Comparison of ENCODE assay signal across 1 cellular context in the genomic region with DNA sequence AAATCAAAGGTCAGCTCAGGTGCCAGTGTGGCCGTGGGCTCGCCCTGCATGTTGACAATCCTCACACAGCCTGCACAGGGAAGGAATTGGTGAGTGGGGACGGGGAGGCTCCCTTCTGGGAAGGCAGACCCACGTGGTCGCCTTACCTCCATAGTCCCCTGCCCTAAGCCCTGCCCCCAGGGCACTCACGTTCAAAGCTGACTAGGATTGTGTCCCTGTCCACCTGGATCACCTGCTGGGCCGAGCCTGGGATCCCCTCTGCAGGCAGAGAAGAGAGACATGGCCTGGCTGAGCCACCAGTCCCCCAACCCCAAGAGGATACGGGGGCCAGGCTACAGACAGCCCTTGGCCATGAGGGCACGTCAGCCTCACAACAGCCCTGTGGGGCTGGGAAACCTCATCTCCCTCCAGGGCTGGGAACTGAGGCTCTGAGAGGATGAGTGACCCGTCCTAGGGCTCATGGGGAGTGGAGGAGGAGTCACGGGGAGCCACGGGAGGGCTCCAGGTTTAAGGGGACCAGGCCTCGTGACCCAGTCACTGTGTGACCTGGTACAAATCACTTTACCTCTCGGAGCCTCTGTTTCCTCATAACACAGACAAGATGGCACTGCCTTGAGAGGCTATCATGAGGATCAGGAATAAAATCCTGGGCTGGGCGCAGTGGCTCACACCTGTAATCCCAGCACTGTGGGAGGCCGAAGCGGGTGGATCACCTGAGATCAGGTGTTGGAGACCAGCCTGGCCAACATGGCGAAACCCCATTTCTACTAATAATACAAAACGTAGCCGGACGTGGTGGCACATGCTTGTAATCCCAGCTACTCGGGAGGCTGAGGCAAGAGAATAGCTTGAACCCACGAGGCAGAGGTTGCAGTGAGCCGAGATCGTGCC.
TF ChIP-seq lines count a peak whose summit lies in the region.

No MANE protein-coding gene starts in this region.

TF ChIP-seq in H1, 55 proteins besides CTCF, POLR2A, EP300 and RAD21:
- TF ChIP-seq SP1 (IDR thresholded peaks at IDR 0.05; ENCODE audit: low read depth, low read length), result no peak
- TF ChIP-seq BCL11A (IDR thresholded peaks at IDR 0.05; ENCODE audit: low read depth in 2 of 2, low read length in 2 of 2), result no peak
- no peak for TF ChIP-seq USF2 (IDR thresholded peaks at IDR 0.05; ENCODE audit: low read length)
- no peak for TF ChIP-seq BRCA1 (IDR thresholded peaks at IDR 0.05; ENCODE audit: low read depth, low read length)
- no peak for TF ChIP-seq SIRT6 (IDR thresholded peaks at IDR 0.05; ENCODE audit: low read length)
TF ChIP-seq in H1: peak in this region for 0.
